ENCODE assay signal across 10 cellular contexts in genomic region chr3:86974177-86974576, GRCh38. TPM values are rescaled to one million over a fixed set of nuclear protein-coding genes. Genes with fewer than 3 reads are reported as not detected.
DNase-seq lines count a peak whose midpoint lies in the region; TF ChIP-seq lines count a peak whose summit lies in the region.
"Not testable (repeated sequence)": the region's sequence is repeated elsewhere in the genome, so short reads cannot be mapped to it uniquely, and the experiment has no call there.
"Had no signal": no experiment of that assay in that cellular context is flagged by ENCODE, and none has a peak within 500 bp of the region (broad histone marks: within the 10 kb centered on the region; RNA-seq: fewer than 3 reads in every experiment).

No MANE protein-coding gene starts in this region.

- WGBS in hepatocyte (ENCODE audit: low lambda C conversion rate, missing lambda C conversion rate), result 84% methylated on average over 8 of the region's 8 CpGs
- 82 to 90% methylated on average over 8 of the region's 8 CpGs for WGBS in testis, 2 donors

- peak overlapping the region; percentile 21 for H3K9ac ChIP-seq in skeletal muscle satellite cell (ENCODE audit: low read depth, low read length)

- not testable (repeated sequence) for H3K27me3 Mint-ChIP-seq in MCF 10A (ENCODE audit: insufficient read depth, unreplicated experiment)

- CTCF ChIA-PET in MCF 10A (lab: Yijun Ruan, JAX), result interaction anchor here (1.0 kb wide), 1 partner anchor 9 kb away, joined by 5 read pairs; no protein-coding TSS in a partner anchor

- H3K79me2 ChIP-seq in ACC112 (ENCODE audit: control insufficient read depth, insufficient read depth, low read length, unreplicated experiment) (peaks cover 79% of the 10 kb centered on the region), osteoblast (ENCODE audit: insufficient read depth, low read length) (peaks cover 87% of the 10 kb centered on the region)
- not testable (repeated sequence) for H3K79me2 ChIP-seq in hepatocyte

- not testable (repeated sequence) for H3K4me3 ChIP-seq in ACC112 (ENCODE audit: low read depth, low read length); SJCRH30; hepatocyte; osteoblast (ENCODE audit: insufficient read depth, low read length); skeletal muscle satellite cell (ENCODE audit: low read length); testis

- not testable (repeated sequence) for H2AFZ ChIP-seq in ACC112 (ENCODE audit: low read length, unreplicated experiment); hepatocyte; osteoblast (ENCODE audit: low read length)

- not testable (repeated sequence) for H3K9me3 ChIP-seq in SJCRH30 (replicated peaks); hepatocyte (ENCODE audit: low read depth); osteoblast (ENCODE audit: low read depth, low read length); skeletal muscle satellite cell (replicated peaks; ENCODE audit: low read length); testis

- H4K20me1 ChIP-seq in hepatocyte (ENCODE audit: insufficient read depth, poor library complexity, severe bottlenecking), result not testable (repeated sequence)
- peaks cover 13% of the 10 kb centered on the region for H4K20me1 ChIP-seq in osteoblast (ENCODE audit: insufficient read depth, low read length)

- H3K4me1 ChIP-seq in ACC112 (ENCODE audit: control insufficient read depth, insufficient read depth, low read length, unreplicated experiment) (peaks cover 53% of the 10 kb centered on the region), SJCRH30 (peaks cover 38% of the 10 kb centered on the region), osteoblast (ENCODE audit: insufficient read depth, low read length) (peaks cover 36% of the 10 kb centered on the region), skeletal muscle satellite cell (ENCODE audit: control insufficient read depth, insufficient read depth, low read length) (peaks cover 45% of the 10 kb centered on the region)
- H3K4me1 ChIP-seq in hepatocyte (ENCODE audit: insufficient read depth); testis: not testable (repeated sequence)

- H3K4me3 Mint-ChIP-seq in MCF 10A (ENCODE audit: unreplicated experiment), result not testable (repeated sequence)

- peak overlapping the region; percentile 89 for H3K27ac Mint-ChIP-seq in MCF 10A (ENCODE audit: low read depth, unreplicated experiment)

- not testable (repeated sequence) for TF ChIP-seq POLR2A in testis (IDR thresholded peaks at IDR 0.05)

- peaks cover 74% of the 10 kb centered on the region for H3K36me3 Mint-ChIP-seq in MCF 10A (ENCODE audit: insufficient read depth, unreplicated experiment)

- intact Hi-C loops in MCF 10A (cut with micrococcal nuclease); testis (cut with DNase I; ENCODE audit: low total_unique reads): not testable (repeated sequence)

- not testable (repeated sequence) for DNase-seq in SJCRH30; MCF 10A (ENCODE audit: unreplicated experiment); epithelial cell of prostate (ENCODE audit: low read depth, low spot score); hepatocyte (ENCODE audit: low spot score); osteoblast (ENCODE audit: insufficient read length, low spot score, missing footprints); testis

- H3K9me3 Mint-ChIP-seq in MCF 10A (ENCODE audit: unreplicated experiment), result not testable (repeated sequence)

- BruUV-seq in MCF 10A (replicated peaks; lab: Mats Ljungman, UMichigan), result not testable (repeated sequence)

- not testable (repeated sequence) for H3K27me3 ChIP-seq in ACC112 (ENCODE audit: insufficient read depth, low read length); SJCRH30; hepatocyte; osteoblast (ENCODE audit: insufficient read depth, low read length); skeletal muscle satellite cell (ENCODE audit: control insufficient read depth, insufficient read depth, low read length); testis

- H3K4me1 Mint-ChIP-seq in MCF 10A (ENCODE audit: insufficient read depth, unreplicated experiment), result peaks cover 21% of the 10 kb centered on the region

- POLR2A ChIA-PET in MCF 10A (lab: Yijun Ruan, JAX), result interaction anchor here (0.6 to 3.2 kb wide), 7 partner anchors 11 to 1085 kb away, joined by 3 to 24 read pairs (median 4); partner anchors contain the start of genes VGLL3 and ZNF654

- H3K27ac ChIP-seq in ACC112 (ENCODE audit: low read depth, low read length) (peak overlapping the region; percentile 91), SJCRH30 (peak overlapping the region; percentile 75), epithelial cell of prostate (peak overlapping the region; percentile 83), hepatocyte (peak overlapping the region; percentile 17), osteoblast (ENCODE audit: low read depth, low read length) (peak overlapping the region; percentile 81), testis (peak overlapping the region; percentile 73 to 78)

- not testable (repeated sequence) for TF ChIP-seq CTCF in MCF 10A (IDR thresholded peaks at IDR 0.05; ENCODE audit: unreplicated experiment); hepatocyte (IDR thresholded peaks at IDR 0.05; ENCODE audit: poor library complexity); osteoblast (IDR thresholded peaks at IDR 0.05; ENCODE audit: extremely low read depth, low read depth, low read length); testis (IDR thresholded peaks at IDR 0.05)

- H3K4me2 ChIP-seq in hepatocyte; osteoblast (ENCODE audit: insufficient read depth, low read length): not testable (repeated sequence)
- peak overlapping the region; percentile 48 for H3K4me2 ChIP-seq in skeletal muscle satellite cell (ENCODE audit: low read length)

- H3K36me3 ChIP-seq in ACC112 (ENCODE audit: insufficient read depth, low read length), result peaks cover 34% of the 10 kb centered on the region
- H3K36me3 ChIP-seq in SJCRH30, result peaks cover 91% of the 10 kb centered on the region
- H3K36me3 ChIP-seq in hepatocyte (replicated peaks; ENCODE audit: insufficient read depth, low read depth); testis (ENCODE audit: low read depth, missing control alignments): not testable (repeated sequence)
- peaks cover 85% of the 10 kb centered on the region for H3K36me3 ChIP-seq in osteoblast (ENCODE audit: insufficient read depth, low read length)
- peaks cover 76% of the 10 kb centered on the region for H3K36me3 ChIP-seq in skeletal muscle satellite cell (ENCODE audit: insufficient read depth, low read length)

- H3K9me2 ChIP-seq in hepatocyte (replicated peaks; ENCODE audit: insufficient read depth), result not testable (repeated sequence)

RNA-seq across cellular contexts. Expression of gene VGLL3, which starts 16.8 kb away (rescaled TPM):
- total RNA-seq in SJCRH30 (2014; rRNA removed; shearing (Covaris generic)), result 77.4 and 86.6 TPM in 2 replicates
- total RNA-seq in MCF 10A (2022) (6.3 and 12.2 TPM in 2 replicates), hepatocyte (18.7 and 22.2 TPM in 2 replicates), osteoblast (198 and 242 TPM in 2 replicates), testis (10 to 100 TPM; 14.3 to 27.6 TPM)
- polyA plus RNA-seq in hepatocyte (4.1 and 6.9 TPM in 2 replicates), testis (ENCODE audit: insufficient read depth, low read depth, low replicate concordance) (8.3 TPM)
- 59.0 and 59.3 TPM in 2 replicates for total RNA-seq in skeletal muscle satellite cell (2012; rRNA removed)
- total RNA-seq: CD4-positive, alpha-beta memory T cell had no signal
- polyA plus RNA-seq: CD14-positive monocyte; CD4-positive, alpha-beta memory T cell had no signal

Comparison
In these comparisons a context has a peak if more than half of its experiments do, and no peak if none do; other contexts are left out.
1. H3K27ac ChIP-seq: peak in every context shown above with its lines; median percentile 91 in ACC112; 83 in epithelial cell of prostate; 81 in osteoblast; 76 in testis; 75 in SJCRH30; 17 in hepatocyte.